ENCODE assay signal across 1 cellular context in genomic region chr15:50145451-50145872, GRCh38.
A peak's percentile ranks its signal among the peaks of the same experiment; 100 is the strongest.
TF ChIP-seq lines count a peak whose summit lies in the region.

No MANE protein-coding gene starts in this region.

TF ChIP-seq in HepG2, 621 proteins besides CTCF, POLR2A, EP300 and RAD21:
- TF ChIP-seq FOSL1 (CRISPR knock-in tag; IDR thresholded peaks at IDR 0.05; ENCODE audit: borderline replicate concordance) (peak; percentile 23; the same call in 1 of the 2 replicates), ZNF251 (CRISPR knock-in tag; IDR thresholded peaks at IDR 0.05) (no peak), MIXL1 (CRISPR knock-in tag; IDR thresholded peaks at IDR 0.05) (peak; percentile 54; the same call in 1 of the 2 replicates), ZNF563 (CRISPR knock-in tag; IDR thresholded peaks at IDR 0.05) (no peak), TEAD3 (CRISPR knock-in tag; optimal IDR thresholded peaks at IDR 0.05; ENCODE audit: borderline replicate concordance) (peak; percentile 68), FOSL2 (CRISPR knock-in tag; IDR thresholded peaks at IDR 0.05) (peak; percentile 88), THAP8 (CRISPR knock-in tag; IDR thresholded peaks at IDR 0.05; ENCODE audit: borderline replicate concordance) (no peak), ZNF776 (CRISPR knock-in tag; IDR thresholded peaks at IDR 0.05) (no peak), ZNF468 (CRISPR knock-in tag; IDR thresholded peaks at IDR 0.05) (no peak), REPIN1 (CRISPR knock-in tag; IDR thresholded peaks at IDR 0.05; ENCODE audit: borderline replicate concordance, low read depth) (no peak), ZMAT3 (CRISPR knock-in tag; conservative IDR thresholded peaks at IDR 0.05) (no peak), SMC3 (IDR thresholded peaks at IDR 0.05; ENCODE audit: low read length) (peak; percentile 41), MAFG (CRISPR knock-in tag; IDR thresholded peaks at IDR 0.05) (no peak), JUND (CRISPR knock-in tag; IDR thresholded peaks at IDR 0.05) (0 out of 2 replicates have a peak, but pooled peaks have one; percentile 23), PPARG (CRISPR knock-in tag; conservative IDR thresholded peaks at IDR 0.05) (no peak), HIC2 (CRISPR knock-in tag; IDR thresholded peaks at IDR 0.05; ENCODE audit: low read depth) (no peak), STAG1 (CRISPR knock-in tag; IDR thresholded peaks at IDR 0.05) (peak; percentile 74), KMT2B (CRISPR knock-in tag; IDR thresholded peaks at IDR 0.05) (no peak), ZSCAN12 (CRISPR knock-in tag; IDR thresholded peaks at IDR 0.05) (no peak), ZNF414 (CRISPR knock-in tag; IDR thresholded peaks at IDR 0.05) (no peak)
- TF ChIP-seq, protein P1, sequence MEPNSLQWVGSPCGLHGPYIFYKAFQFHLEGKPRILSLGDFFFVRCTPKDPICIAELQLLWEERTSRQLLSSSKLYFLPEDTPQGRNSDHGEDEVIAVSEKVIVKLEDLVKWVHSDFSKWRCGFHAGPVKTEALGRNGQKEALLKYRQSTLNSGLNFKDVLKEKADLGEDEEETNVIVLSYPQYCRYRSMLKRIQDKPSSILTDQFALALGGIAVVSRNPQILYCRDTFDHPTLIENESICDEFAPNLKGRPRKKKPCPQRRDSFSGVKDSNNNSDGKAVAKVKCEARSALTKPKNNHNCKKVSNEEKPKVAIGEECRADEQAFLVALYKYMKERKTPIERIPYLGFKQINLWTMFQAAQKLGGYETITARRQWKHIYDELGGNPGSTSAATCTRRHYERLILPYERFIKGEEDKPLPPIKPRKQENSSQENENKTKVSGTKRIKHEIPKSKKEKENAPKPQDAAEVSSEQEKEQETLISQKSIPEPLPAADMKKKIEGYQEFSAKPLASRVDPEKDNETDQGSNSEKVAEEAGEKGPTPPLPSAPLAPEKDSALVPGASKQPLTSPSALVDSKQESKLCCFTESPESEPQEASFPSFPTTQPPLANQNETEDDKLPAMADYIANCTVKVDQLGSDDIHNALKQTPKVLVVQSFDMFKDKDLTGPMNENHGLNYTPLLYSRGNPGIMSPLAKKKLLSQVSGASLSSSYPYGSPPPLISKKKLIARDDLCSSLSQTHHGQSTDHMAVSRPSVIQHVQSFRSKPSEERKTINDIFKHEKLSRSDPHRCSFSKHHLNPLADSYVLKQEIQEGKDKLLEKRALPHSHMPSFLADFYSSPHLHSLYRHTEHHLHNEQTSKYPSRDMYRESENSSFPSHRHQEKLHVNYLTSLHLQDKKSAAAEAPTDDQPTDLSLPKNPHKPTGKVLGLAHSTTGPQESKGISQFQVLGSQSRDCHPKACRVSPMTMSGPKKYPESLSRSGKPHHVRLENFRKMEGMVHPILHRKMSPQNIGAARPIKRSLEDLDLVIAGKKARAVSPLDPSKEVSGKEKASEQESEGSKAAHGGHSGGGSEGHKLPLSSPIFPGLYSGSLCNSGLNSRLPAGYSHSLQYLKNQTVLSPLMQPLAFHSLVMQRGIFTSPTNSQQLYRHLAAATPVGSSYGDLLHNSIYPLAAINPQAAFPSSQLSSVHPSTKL (CRISPR knock-in tag; IDR thresholded peaks at IDR 0.05): 0 out of 2 replicates have a peak, but pooled peaks have one; percentile 10
- TF ChIP-seq, protein P2, sequence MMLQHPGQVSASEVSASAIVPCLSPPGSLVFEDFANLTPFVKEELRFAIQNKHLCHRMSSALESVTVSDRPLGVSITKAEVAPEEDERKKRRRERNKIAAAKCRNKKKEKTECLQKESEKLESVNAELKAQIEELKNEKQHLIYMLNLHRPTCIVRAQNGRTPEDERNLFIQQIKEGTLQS (CRISPR knock-in tag; IDR thresholded peaks at IDR 0.05): peak; percentile 72
